ENCODE assay signal across 8 cellular contexts in genomic region chr14:74401504-74402241, GRCh38. TPM values are rescaled to one million over a fixed set of nuclear protein-coding genes. Genes with fewer than 3 reads are reported as not detected.
DNase-seq lines count a peak whose midpoint lies in the region; FAIRE-seq and TF ChIP-seq lines count a peak whose summit lies in the region.

No MANE protein-coding gene starts in this region.

- H3K27me3 ChIP-seq in iPS-18a (ENCODE audit: control insufficient read depth, insufficient read depth, low read length) = no peaks in the 10 kb centered on the region

- H3K36me3 Mint-ChIP-seq in activated T-helper 1 cell treated with anti-CD3 and anti-CD28 coated beads, Interleukin-12 subunit alpha, Interleukin-12 subunit beta, Interleukin-2, Interleukin-4 antibody, amounts not matched to agents 30 ng/mL and 10 ng/mL and 1 ng/mL, durations not matched to agents 14 hours and 24 hours and 36 hours (ENCODE audit: low read depth) = no peaks in the 10 kb centered on the region

- no peak for TF ChIP-seq CTCF in HEK293 (tag by site-specific recombination; IDR thresholded peaks at IDR 0.05)

- no peaks in the 10 kb centered on the region for H3K9me3 Mint-ChIP-seq in activated T-helper 1 cell treated with anti-CD3 and anti-CD28 coated beads, Interleukin-12 subunit alpha, Interleukin-12 subunit beta, Interleukin-2, Interleukin-4 antibody, amounts not matched to agents 30 ng/mL and 10 ng/mL and 1 ng/mL, durations not matched to agents 14 hours and 24 hours and 36 hours

- H3K4me3 Mint-ChIP-seq in activated T-helper 1 cell treated with anti-CD3 and anti-CD28 coated beads, Interleukin-12 subunit alpha, Interleukin-12 subunit beta, Interleukin-2, Interleukin-4 antibody, amounts not matched to agents 30 ng/mL and 10 ng/mL and 1 ng/mL, durations not matched to agents 14 hours and 24 hours and 36 hours = peak overlapping the region; percentile 50

- peaks cover 15% of the 10 kb centered on the region for H3K27me3 Mint-ChIP-seq in activated T-helper 1 cell treated with anti-CD3 and anti-CD28 coated beads, Interleukin-12 subunit alpha, Interleukin-12 subunit beta, Interleukin-2, Interleukin-4 antibody, amounts not matched to agents 30 ng/mL and 10 ng/mL and 1 ng/mL, durations not matched to agents 14 hours and 24 hours and 36 hours (ENCODE audit: insufficient read depth)

- H3K9me3 ChIP-seq in HEK293 (ENCODE audit: control insufficient read depth, insufficient read depth, low read depth, low read length) = no peaks in the 10 kb centered on the region
- H3K9me3 ChIP-seq in iPS-18a (ENCODE audit: control insufficient read depth, low read depth, low read length) = no peaks in the 10 kb centered on the region

- peaks cover 24% of the 10 kb centered on the region for H3K4me1 Mint-ChIP-seq in activated T-helper 1 cell treated with anti-CD3 and anti-CD28 coated beads, Interleukin-12 subunit alpha, Interleukin-12 subunit beta, Interleukin-2, Interleukin-4 antibody, amounts not matched to agents 30 ng/mL and 10 ng/mL and 1 ng/mL, durations not matched to agents 14 hours and 24 hours and 36 hours (ENCODE audit: low read depth)

- POLR2A ChIA-PET in HEK293 (lab: Yijun Ruan, JAX) = no interaction called here

- H3K27ac ChIP-seq in HEK293 (ENCODE audit: extremely low read depth, low read depth, low read length) (no peak overlapping the region), iPS-18a (ENCODE audit: low read length) (no peak overlapping the region)

- peak; percentile 96 for FAIRE-seq in GM18507 (lab: Jason Lieb, UNC)

- CTCF ChIA-PET in HEK293 (lab: Yijun Ruan, JAX) = no interaction called here

- intact Hi-C loops in activated T-helper 1 cell treated with anti-CD3 and anti-CD28 coated beads, Interleukin-12 subunit alpha, Interleukin-12 subunit beta, Interleukin-2, Interleukin-4 antibody, amounts not matched to agents 30 ng/mL and 10 ng/mL and 1 ng/mL, durations not matched to agents 14 hours and 24 hours and 36 hours (cut with micrococcal nuclease) = loop anchor here (2.0 kb wide), 1 partner anchor 91 kb away; the partner anchor contains the start of genes ISCA2 and NPC2

- H3K4me3 ChIP-seq in HEK293 (ENCODE audit: low read depth, low read length) = no peak overlapping the region
- H3K4me3 ChIP-seq in iPS-18a (ENCODE audit: low read length) = peak overlapping the region; percentile 23

- H3K9ac ChIP-seq in iPS-18a (ENCODE audit: low read length) = no peak overlapping the region

- peak; percentile 63 for DNase-seq in GM18507 (ENCODE audit: extremely low spot score, insufficient read length, low read depth)
- DNase-seq in NCI-H524 (lab: John Stamatoyannopoulos, UW) = peak; percentile 86 to 90
- DNase-seq in activated T-helper 1 cell treated with anti-CD3 and anti-CD28 coated beads, Interleukin-12 subunit alpha, Interleukin-12 subunit beta, Interleukin-2, Interleukin-4 antibody, amounts not matched to agents 30 ng/mL and 10 ng/mL and 1 ng/mL, durations not matched to agents 14 hours and 24 hours and 36 hours (ENCODE audit: low spot score) = peak; percentile 67
- peak; percentile 11 to 41 (median 25) for DNase-seq in stimulated activated CD4-positive, alpha-beta T cell treated with anti-CD3 and anti-CD28 coated beads, Interleukin-1b, Interleukin-23, amount 100 ng/mL, for 24 hours (ENCODE audit: low read depth in 4 of 4, low spot score in 1 of 4)
- DNase-seq in SK-N-DZ (ENCODE audit: low spot score) = no peak
- no peak for DNase-seq in NCI-H446 (lab: John Stamatoyannopoulos, UW)

- H3K27ac Mint-ChIP-seq in activated T-helper 1 cell treated with anti-CD3 and anti-CD28 coated beads, Interleukin-12 subunit alpha, Interleukin-12 subunit beta, Interleukin-2, Interleukin-4 antibody, amounts not matched to agents 30 ng/mL and 10 ng/mL and 1 ng/mL, durations not matched to agents 14 hours and 24 hours and 36 hours = peak overlapping the region; percentile 76

- H3K4me1 ChIP-seq in HEK293 (ENCODE audit: control insufficient read depth, insufficient read depth, low read length) (no peaks in the 10 kb centered on the region), iPS-18a (ENCODE audit: control insufficient read depth, low read depth, low read length) (peaks cover 14% of the 10 kb centered on the region)

- no peaks in the 10 kb centered on the region for H3K36me3 ChIP-seq in HEK293 (ENCODE audit: control insufficient read depth in 2 of 2, insufficient read depth in 1 of 2, low read length in 2 of 2)
- H3K36me3 ChIP-seq in iPS-18a (ENCODE audit: control insufficient read depth, low read depth, low read length) = no peaks in the 10 kb centered on the region

TF ChIP-seq in HEK293, 187 proteins besides CTCF, POLR2A, EP300 and RAD21:
- TF ChIP-seq ZNF2 (tag by site-specific recombination; IDR thresholded peaks at IDR 0.05) = no peak
- TF ChIP-seq ZNF18 (tag by site-specific recombination; IDR thresholded peaks at IDR 0.05) = no peak
- TF ChIP-seq KLF17 (tag by site-specific recombination; IDR thresholded peaks at IDR 0.05) = 0 out of 2 replicates have a peak, but pooled peaks have one; percentile 21
- no peak for TF ChIP-seq ZNF792 (tag by site-specific recombination; IDR thresholded peaks at IDR 0.05)
- TF ChIP-seq HOXD13 (CRISPR knock-in tag; IDR thresholded peaks at IDR 0.05; ENCODE audit: borderline replicate concordance) = no peak
- TF ChIP-seq ZBTB1 (tag by site-specific recombination; IDR thresholded peaks at IDR 0.05) = no peak
- TF ChIP-seq KLF9 (tag by site-specific recombination; IDR thresholded peaks at IDR 0.05; ENCODE audit: low read depth) = peak; percentile 54; the same call in 1 of the 2 replicates
- no peak for TF ChIP-seq ZEB2 (tag by site-specific recombination; IDR thresholded peaks at IDR 0.05)

RNA-seq across cellular contexts. Expression of gene SYNDIG1L, which starts 24.3 kb away (rescaled TPM):
- not detected in 2 replicates for total RNA-seq in activated T-helper 1 cell treated with anti-CD3 and anti-CD28 coated beads, Interleukin-12 subunit alpha, Interleukin-12 subunit beta, Interleukin-2, Interleukin-4 antibody, amounts not matched to agents 30 ng/mL and 10 ng/mL and 1 ng/mL, durations not matched to agents 14 hours and 24 hours and 36 hours
- polyA plus RNA-seq in SK-N-DZ (2014; cell fraction: cytosol; rRNA removed) = not detected in 2 replicates
- polyA plus RNA-seq in SK-N-DZ (2014; cell fraction: nucleus; rRNA removed) = not detected in 2 replicates

RNA-seq across cellular contexts. Expression of gene VRTN, which starts 53.4 kb away (rescaled TPM):
- not detected in 2 replicates for total RNA-seq in activated T-helper 1 cell treated with anti-CD3 and anti-CD28 coated beads, Interleukin-12 subunit alpha, Interleukin-12 subunit beta, Interleukin-2, Interleukin-4 antibody, amounts not matched to agents 30 ng/mL and 10 ng/mL and 1 ng/mL, durations not matched to agents 14 hours and 24 hours and 36 hours
- polyA plus RNA-seq in SK-N-DZ (2014; cell fraction: cytosol; rRNA removed) = not detected in 2 replicates
- polyA plus RNA-seq in SK-N-DZ (2014; cell fraction: nucleus; rRNA removed) = not detected in 2 replicates

Comparison
In these comparisons a context has a peak if more than half of its experiments do, and no peak if none do; other contexts are left out.
1. DNase-seq: peak in GM18507 (single experiment), NCI-H524 (2 of 2), activated T-helper 1 cell treated with anti-CD3 and anti-CD28 coated beads, Interleukin-12 subunit alpha, Interleukin-12 subunit beta, Interleukin-2, Interleukin-4 antibody, amounts not matched to agents 30 ng/mL and 10 ng/mL and 1 ng/mL, durations not matched to agents 14 hours and 24 hours and 36 hours (single experiment) and stimulated activated CD4-positive, alpha-beta T cell treated with anti-CD3 and anti-CD28 coated beads, Interleukin-1b, Interleukin-23, amount 100 ng/mL, for 24 hours (4 of 4); none in SK-N-DZ (single experiment) and NCI-H446 (0 of 2).